In the genomic region with DNA sequence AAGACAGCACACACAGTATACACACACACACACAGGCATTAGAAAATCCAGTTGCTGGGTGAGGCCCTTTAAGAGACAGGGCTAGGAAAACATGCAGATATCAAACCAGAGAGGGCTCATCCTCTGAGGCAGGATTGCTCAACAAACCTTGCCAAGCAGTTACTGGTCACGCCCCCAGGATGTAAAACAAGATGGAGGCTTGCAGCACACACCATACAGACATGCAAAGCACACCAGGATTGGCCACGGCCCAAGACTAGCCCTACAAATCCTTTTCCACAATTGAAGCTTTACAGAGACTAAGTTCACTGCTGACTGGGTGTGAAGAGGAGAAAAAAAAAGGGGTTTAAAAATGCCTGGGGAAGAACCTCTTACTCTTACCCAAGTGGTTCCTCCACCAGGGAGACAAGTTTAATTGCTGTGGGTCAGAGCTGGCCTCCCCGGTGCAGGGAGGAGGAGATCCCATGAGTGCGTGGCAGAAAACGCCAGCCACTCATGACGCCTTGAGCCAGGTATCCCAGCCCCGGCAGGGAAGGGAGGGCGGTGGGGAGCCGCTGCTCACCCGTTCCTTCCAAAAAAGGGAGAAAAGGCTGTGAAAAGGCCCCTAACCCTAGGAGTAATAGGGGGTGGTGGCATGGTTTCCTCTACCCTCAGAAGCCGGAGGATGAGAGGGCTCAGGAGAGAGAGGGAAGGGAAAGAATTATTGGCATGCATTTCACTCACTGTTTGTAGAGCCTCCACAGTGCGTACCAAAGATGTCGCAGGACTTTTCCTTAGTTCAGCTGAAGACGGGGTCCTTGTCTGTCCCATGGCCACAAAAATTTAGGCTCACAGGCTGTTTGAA, we compare ENCODE assay signal across 10 cellular contexts.
A peak's percentile ranks its signal among the peaks of the same experiment; 100 is the strongest.
DNase-seq lines count a peak whose midpoint lies in the region; ATAC-seq and TF ChIP-seq lines count a peak whose summit lies in the region.
"Had no signal": no experiment of that assay in that cellular context is flagged by ENCODE, and none has a peak within 500 bp of the region (broad histone marks: within the 10 kb centered on the region; RNA-seq: fewer than 3 reads in every experiment).

No MANE protein-coding gene starts in this region.

- no peak overlapping the region for H3K4me3 Mint-ChIP-seq in activated CD8-positive, alpha-beta T cell treated with anti-CD3 and anti-CD28 coated beads for 36 hours
- H3K4me3 Mint-ChIP-seq in activated naive CD8-positive, alpha-beta T cell treated with anti-CD3 and anti-CD28 coated beads, Interleukin-2, amount 50 U/mL, for 24 hours: no peak overlapping the region

- WGBS in mammary epithelial cell (ENCODE audit: low coverage, missing lambda C conversion rate): 47% methylated on average over 12 of the region's 14 CpGs
- WGBS in mesodermal cell (ENCODE audit: insufficient coverage in 2 of 2), 2 experiments: 82 to 95% methylated on average over 10 to 13 of the region's 14 CpGs

- peaks cover 44% of the 10 kb centered on the region for H3K79me2 ChIP-seq in mammary epithelial cell (ENCODE audit: insufficient read depth, low read length)

- TF ChIP-seq CTCF in BJ (IDR thresholded peaks at IDR 0.05; ENCODE audit: insufficient read depth, low read depth, low read length) (no peak), mammary epithelial cell (conservative IDR thresholded peaks at IDR 0.05 in 1 of 2, IDR thresholded peaks at IDR 0.05 in 1 of 2; ENCODE audit: extremely low read depth in 1 of 2, insufficient read depth in 1 of 2, low read depth in 1 of 2, low read length in 2 of 2) (no peak)
- TF ChIP-seq CTCF in activated CD8-positive, alpha-beta T cell treated with anti-CD3 and anti-CD28 coated beads for 36 hours (IDR thresholded peaks at IDR 0.05): no peak

- peak overlapping the region; percentile 72 for H3K4me2 ChIP-seq in mammary epithelial cell (ENCODE audit: insufficient read depth, low read depth, low read length)

- H4K20me1 ChIP-seq in mammary epithelial cell (ENCODE audit: insufficient read depth, low read length): no peaks in the 10 kb centered on the region

- in situ Hi-C loops in mammary epithelial cell (cut with MboI; ENCODE audit: low sequenced_read_pairs in 2 of 2): no loop called here

- POLR2A ChIA-PET in BJ (lab: Charles Lee): no interaction called here
- POLR2A ChIA-PET in activated CD8-positive, alpha-beta T cell treated with anti-CD3 and anti-CD28 coated beads for 36 hours (lab: Charles Lee): interaction anchor here (0.6 kb wide), 1 partner anchor 757 kb away, joined by 3 read pairs; no protein-coding TSS in a partner anchor

- H3K27me3 Mint-ChIP-seq in activated CD8-positive, alpha-beta T cell treated with anti-CD3 and anti-CD28 coated beads for 36 hours: no peaks in the 10 kb centered on the region
- H3K27me3 Mint-ChIP-seq in activated naive CD8-positive, alpha-beta T cell treated with anti-CD3 and anti-CD28 coated beads, Interleukin-2, amount 50 U/mL, for 24 hours: no peaks in the 10 kb centered on the region

- H2AFZ ChIP-seq in mammary epithelial cell (ENCODE audit: low read depth, low read length): peak overlapping the region; percentile 65

- no peaks in the 10 kb centered on the region for H3K36me3 Mint-ChIP-seq in activated CD8-positive, alpha-beta T cell treated with anti-CD3 and anti-CD28 coated beads for 36 hours (ENCODE audit: low read depth)
- no peaks in the 10 kb centered on the region for H3K36me3 Mint-ChIP-seq in activated naive CD8-positive, alpha-beta T cell treated with anti-CD3 and anti-CD28 coated beads, Interleukin-2, amount 50 U/mL, for 24 hours (ENCODE audit: low read depth)

- no peaks in the 10 kb centered on the region for H3K9me3 Mint-ChIP-seq in activated CD8-positive, alpha-beta T cell treated with anti-CD3 and anti-CD28 coated beads for 36 hours
- peaks cover under 1% of the 10 kb centered on the region for H3K9me3 Mint-ChIP-seq in activated naive CD8-positive, alpha-beta T cell treated with anti-CD3 and anti-CD28 coated beads, Interleukin-2, amount 50 U/mL, for 24 hours

- H3K27ac Mint-ChIP-seq in activated CD8-positive, alpha-beta T cell treated with anti-CD3 and anti-CD28 coated beads for 36 hours: no peak overlapping the region
- H3K27ac Mint-ChIP-seq in activated naive CD8-positive, alpha-beta T cell treated with anti-CD3 and anti-CD28 coated beads, Interleukin-2, amount 50 U/mL, for 24 hours: no peak overlapping the region

- CTCF ChIA-PET in BJ (lab: Yijun Ruan, JAX): no interaction called here
- CTCF ChIA-PET in mammary epithelial cell (lab: Charles Lee; ENCODE audit: low non-redundant PET): no interaction called here
- CTCF ChIA-PET in activated CD8-positive, alpha-beta T cell treated with anti-CD3 and anti-CD28 coated beads for 36 hours (lab: Charles Lee): no interaction called here

- H3K36me3 ChIP-seq in BJ (ENCODE audit: control insufficient read depth, insufficient read depth, low read length) (no peaks in the 10 kb centered on the region), mammary epithelial cell (ENCODE audit: insufficient read depth, low read length) (no peaks in the 10 kb centered on the region), mesodermal cell (ENCODE audit: control insufficient read depth, insufficient read depth, low read length) (no peaks in the 10 kb centered on the region)

- peaks cover 8% of the 10 kb centered on the region for H3K4me1 ChIP-seq in mammary epithelial cell (ENCODE audit: insufficient read depth, low read length)
- no peaks in the 10 kb centered on the region for H3K4me1 ChIP-seq in mesodermal cell (ENCODE audit: control insufficient read depth, insufficient read depth, low read length, poor library complexity, severe bottlenecking)

- dilution Hi-C loops in mammary epithelial cell (cut with HindIII; ENCODE audit: low sequenced_read_pairs): no loop called here

- H3K27me3 ChIP-seq in BJ (ENCODE audit: control insufficient read depth, insufficient read depth, low read length) (no peaks in the 10 kb centered on the region), mammary epithelial cell (ENCODE audit: insufficient read depth, low read length) (no peaks in the 10 kb centered on the region)

- no peaks in the 10 kb centered on the region for H3K4me1 Mint-ChIP-seq in activated CD8-positive, alpha-beta T cell treated with anti-CD3 and anti-CD28 coated beads for 36 hours (ENCODE audit: low read depth)
- no peaks in the 10 kb centered on the region for H3K4me1 Mint-ChIP-seq in activated naive CD8-positive, alpha-beta T cell treated with anti-CD3 and anti-CD28 coated beads, Interleukin-2, amount 50 U/mL, for 24 hours

- peak overlapping the region; percentile 50 for H3K9ac ChIP-seq in mammary epithelial cell (ENCODE audit: insufficient read depth, low read length)

- no TSS peak for BruUV-seq in mammary epithelial cell (replicated peaks; lab: Mats Ljungman, UMichigan)

- ATAC-seq in activated CD8-positive, alpha-beta T cell treated with anti-CD3 and anti-CD28 coated beads for 36 hours: no peak
- no peak for ATAC-seq in GM18517 (IDR thresholded peaks at IDR 0.05; ENCODE audit: unreplicated experiment)
- no peak for ATAC-seq in activated naive CD8-positive, alpha-beta T cell treated with anti-CD3 and anti-CD28 coated beads, Interleukin-2, amount 50 U/mL, for 24 hours

- DNase-seq in BJ (ENCODE audit: low read depth) (no peak), NCI-H2081 (lab: John Stamatoyannopoulos, UW) (peak; percentile 70 to 87), mammary epithelial cell (peak; percentile 25), T-helper 9 cell (no peak)
- no peak for DNase-seq in activated CD8-positive, alpha-beta T cell treated with anti-CD3 and anti-CD28 coated beads for 36 hours
- no peak for DNase-seq in activated naive CD8-positive, alpha-beta T cell treated with anti-CD3 and anti-CD28 coated beads, Interleukin-2, amount 50 U/mL, for 24 hours
- DNase-seq: central memory CD4-positive, alpha-beta T cell; T1000 had no signal

- intact Hi-C loops in mammary epithelial cell (cut with micrococcal nuclease): loop anchor here (5.0 kb wide), 1 partner anchor 467 kb away; no protein-coding TSS in a partner anchor
- intact Hi-C loops in activated CD8-positive, alpha-beta T cell treated with anti-CD3 and anti-CD28 coated beads for 36 hours (cut with micrococcal nuclease): no loop called here

- H3K27ac ChIP-seq in mammary epithelial cell (ENCODE audit: insufficient read depth, low read depth, low read length): peak overlapping the region; percentile 33
- H3K27ac ChIP-seq in mesodermal cell (ENCODE audit: low read depth, low read length, severe bottlenecking): peak overlapping the region; percentile 64

- H3K9me3 ChIP-seq in mammary epithelial cell (replicated peaks; ENCODE audit: insufficient read depth, low read length) (no peaks in the 10 kb centered on the region), mesodermal cell (ENCODE audit: control insufficient read depth, low read length) (no peaks in the 10 kb centered on the region)

- H3K4me3 ChIP-seq in BJ (ENCODE audit: low read depth, low read length) (peak overlapping the region; percentile 12), mammary epithelial cell (replicated peaks in 1 of 3; ENCODE audit: insufficient read depth in 1 of 3, low read depth in 2 of 3, low read length in 3 of 3) (peak overlapping the region; percentile 45 to 57 (median 50)), mesodermal cell (ENCODE audit: extremely low read depth, insufficient read depth, low read length, poor library complexity, severe bottlenecking) (peak overlapping the region; percentile 29)

Comparison
In these comparisons a context has a peak if more than half of its experiments do, and no peak if none do; other contexts are left out.
1. DNase-seq: peak in NCI-H2081 (2 of 2) and mammary epithelial cell (single experiment); none in BJ (single experiment), activated CD8-positive, alpha-beta T cell treated with anti-CD3 and anti-CD28 coated beads for 36 hours (single experiment), T-helper 9 cell (single experiment) and activated naive CD8-positive, alpha-beta T cell treated with anti-CD3 and anti-CD28 coated beads, Interleukin-2, amount 50 U/mL, for 24 hours (single experiment).
2. Peak in every context shown above with its lines, with median percentiles within 50 percentile points of each other: H3K4me3 ChIP-seq.